ENCODE assay signal across 13 cellular contexts in genomic region chr14:68898248-68899032, GRCh38.
DNase-seq lines count a peak whose midpoint lies in the region; ATAC-seq and TF ChIP-seq lines count a peak whose summit lies in the region.
"Had no signal": no experiment of that assay in that cellular context is flagged by ENCODE, and none has a peak within 500 bp of the region (broad histone marks: within the 10 kb centered on the region; RNA-seq: fewer than 3 reads in every experiment).

No MANE protein-coding gene starts in this region.

- peak overlapping the region; percentile 70 for H3K27ac Mint-ChIP-seq in CD4-positive, alpha-beta T cell
- no peak overlapping the region for H3K27ac Mint-ChIP-seq in glutamatergic neuron (ENCODE audit: unreplicated experiment)
- H3K27ac Mint-ChIP-seq: stimulated activated memory B cell treated with anti-CD40 and anti-IgM and Interleukin-4, amounts not matched to agents 10 μg/mL and 1 μg/mL and 100 μg/mL, for 72 hours had no signal

- ATAC-seq in CD4-positive, alpha-beta T cell (ENCODE audit: poor library complexity), result no peak
- ATAC-seq in HG03342 (IDR thresholded peaks at IDR 0.05; ENCODE audit: unreplicated experiment), result no peak

- H2AFZ ChIP-seq in osteoblast (ENCODE audit: low read length), result no peak overlapping the region

- H3K27me3 ChIP-seq in CD4-positive, alpha-beta T cell (ENCODE audit: control insufficient read depth, insufficient read depth, low read length), result no peaks in the 10 kb centered on the region
- H3K27me3 ChIP-seq in HL-60 (ENCODE audit: insufficient read depth, poor library complexity, severe bottlenecking) (no peaks in the 10 kb centered on the region), osteoblast (ENCODE audit: insufficient read depth, low read length) (no peaks in the 10 kb centered on the region)
- H3K27me3 ChIP-seq: BE2C had no signal

- no peak overlapping the region for H3K27ac ChIP-seq in CD4-positive, alpha-beta T cell (ENCODE audit: low read depth, low read length)
- peak overlapping the region; percentile 32 for H3K27ac ChIP-seq in HL-60 (replicated peaks)
- peak overlapping the region; percentile 56 to 85 for H3K27ac ChIP-seq in coronary artery
- peak overlapping the region; percentile 38 for H3K27ac ChIP-seq in osteoblast (ENCODE audit: low read depth, low read length)

- H3K4me3 ChIP-seq in HL-60 (replicated peaks; ENCODE audit: insufficient read depth, low read length) (no peak overlapping the region), coronary artery (no peak overlapping the region), osteoblast (ENCODE audit: insufficient read depth, low read length) (no peak overlapping the region)

- no peak for TF ChIP-seq CTCF in CD4-positive, alpha-beta T cell (IDR thresholded peaks at IDR 0.05)
- TF ChIP-seq CTCF in HL-60 (IDR thresholded peaks at IDR 0.05; ENCODE audit: insufficient read depth, low read length) (no peak), coronary artery (IDR thresholded peaks at IDR 0.05) (no peak), osteoblast (IDR thresholded peaks at IDR 0.05; ENCODE audit: extremely low read depth, low read depth, low read length) (no peak), glutamatergic neuron (IDR thresholded peaks at IDR 0.05; ENCODE audit: partially characterized antibody, unreplicated experiment) (no peak)

- H3K36me3 Mint-ChIP-seq in CD4-positive, alpha-beta T cell (ENCODE audit: low read depth), result peaks cover 90% of the 10 kb centered on the region
- peaks cover 10% of the 10 kb centered on the region for H3K36me3 Mint-ChIP-seq in glutamatergic neuron (ENCODE audit: unreplicated experiment)
- H3K36me3 Mint-ChIP-seq: stimulated activated memory B cell treated with anti-CD40 and anti-IgM and Interleukin-4, amounts not matched to agents 10 μg/mL and 1 μg/mL and 100 μg/mL, for 72 hours had no signal

- no peak overlapping the region for H3K4me2 ChIP-seq in osteoblast (ENCODE audit: insufficient read depth, low read length)

- H3K79me2 ChIP-seq in osteoblast (ENCODE audit: insufficient read depth, low read length), result peaks cover 80% of the 10 kb centered on the region

- no peak overlapping the region for H3K4me3 Mint-ChIP-seq in CD4-positive, alpha-beta T cell
- H3K4me3 Mint-ChIP-seq in glutamatergic neuron (ENCODE audit: unreplicated experiment), result no peak overlapping the region
- H3K4me3 Mint-ChIP-seq: stimulated activated memory B cell treated with anti-CD40 and anti-IgM and Interleukin-4, amounts not matched to agents 10 μg/mL and 1 μg/mL and 100 μg/mL, for 72 hours had no signal

- no peaks in the 10 kb centered on the region for H3K27me3 Mint-ChIP-seq in CD4-positive, alpha-beta T cell
- peaks cover 7% of the 10 kb centered on the region for H3K27me3 Mint-ChIP-seq in glutamatergic neuron (ENCODE audit: unreplicated experiment)

- H3K4me1 Mint-ChIP-seq in CD4-positive, alpha-beta T cell (ENCODE audit: low read depth), result peaks cover 26% of the 10 kb centered on the region
- H3K4me1 Mint-ChIP-seq in glutamatergic neuron (ENCODE audit: low read depth, unreplicated experiment), result peaks cover 20% of the 10 kb centered on the region

- no peaks in the 10 kb centered on the region for H3K9me3 ChIP-seq in CD4-positive, alpha-beta T cell (ENCODE audit: control insufficient read depth, low read length)
- H3K9me3 ChIP-seq in osteoblast (ENCODE audit: low read depth, low read length), result no peaks in the 10 kb centered on the region
- H3K9me3 ChIP-seq: BE2C had no signal

- POLR2A ChIA-PET in CD4-positive, alpha-beta T cell (lab: Charles Lee), result no interaction called here

- no peaks in the 10 kb centered on the region for H3K9me3 Mint-ChIP-seq in CD4-positive, alpha-beta T cell
- peaks cover 4% of the 10 kb centered on the region for H3K9me3 Mint-ChIP-seq in glutamatergic neuron (ENCODE audit: unreplicated experiment)
- H3K9me3 Mint-ChIP-seq: stimulated activated memory B cell treated with anti-CD40 and anti-IgM and Interleukin-4, amounts not matched to agents 10 μg/mL and 1 μg/mL and 100 μg/mL, for 72 hours had no signal

- DNase-seq in CD4-positive, alpha-beta T cell, result no peak
- peak in 1 of 2 experiments; percentile 5 for DNase-seq in HL-60 (ENCODE audit: low read depth in 1 of 2, low spot score in 1 of 2)
- no peak for DNase-seq in coronary artery (ENCODE audit: low spot score)
- DNase-seq in osteoblast (ENCODE audit: insufficient read length, low spot score, missing footprints), result peak; percentile 27
- no peak for DNase-seq in SW 1271 (lab: John Stamatoyannopoulos, UW)
- DNase-seq in NCI-H748 treated with DMSO at 0.1 percent for 48 hours (lab: John Stamatoyannopoulos, UW), result no peak
- DNase-seq in glutamatergic neuron, result no peak
- DNase-seq: activated T-cell treated with anti-CD3 and anti-CD28 coated beads for 4 hours; BE2C; central memory CD4-positive, alpha-beta T cell; NCI-H526 treated with DMSO at 0.1 percent for 48 hours had no signal

- peaks cover 75% of the 10 kb centered on the region for H4K20me1 ChIP-seq in osteoblast (ENCODE audit: insufficient read depth, low read length)

- intact Hi-C loops in CD4-positive, alpha-beta T cell (cut with DNase I, micrococcal nuclease), result no loop called here

- peaks cover 28% of the 10 kb centered on the region for H3K4me1 ChIP-seq in osteoblast (ENCODE audit: insufficient read depth, low read length)
- H3K4me1 ChIP-seq: BE2C had no signal

- CTCF ChIA-PET in CD4-positive, alpha-beta T cell (lab: Charles Lee), result interaction anchor here (1.4 kb wide), 1 partner anchor 12 kb away, joined by 3 read pairs; no protein-coding TSS in a partner anchor

- H3K36me3 ChIP-seq in osteoblast (ENCODE audit: insufficient read depth, low read length), result peaks cover 95% of the 10 kb centered on the region
